12 cellular contexts compared by ENCODE assay signal in genomic region chr15:75785771-75786563, GRCh38. TPM values are rescaled to one million over a fixed set of nuclear protein-coding genes. Genes with fewer than 3 reads are reported as not detected.
DNase-seq lines count a peak whose midpoint lies in the region; ATAC-seq, FAIRE-seq and TF ChIP-seq lines count a peak whose summit lies in the region.
"Had no signal": no experiment of that assay in that cellular context is flagged by ENCODE, and none has a peak within 500 bp of the region (broad histone marks: within the 10 kb centered on the region; RNA-seq: fewer than 3 reads in every experiment).

No MANE protein-coding gene starts in this region.

- no peak for TF ChIP-seq POLR2A in GM12891 (IDR thresholded peaks at IDR 0.05; ENCODE audit: low read depth, low read length)

- no peaks in the 10 kb centered on the region for H3K4me1 ChIP-seq in iPS-18a (ENCODE audit: control insufficient read depth, low read depth, low read length)
- H3K4me1 ChIP-seq: esophagus squamous epithelium had no signal

- H3K4me3 ChIP-seq in iPS-18a (ENCODE audit: low read length): peak overlapping the region; percentile 35
- H3K4me3 ChIP-seq: esophagus squamous epithelium, GM12878 had no signal

- H3K27ac ChIP-seq in iPS-18a (ENCODE audit: low read length): no peak overlapping the region
- H3K27ac ChIP-seq: esophagus squamous epithelium had no signal

- H3K27me3 ChIP-seq in iPS-18a (ENCODE audit: control insufficient read depth, insufficient read depth, low read length): no peaks in the 10 kb centered on the region

- DNase-seq in AG09319 (ENCODE audit: extremely low read depth, low read depth): no peak
- peak; percentile 38 for DNase-seq in HT1080 (ENCODE audit: low read depth)
- DNase-seq in SIG-M5 treated with dmso at 0.1 percent for 504 hours (lab: John Stamatoyannopoulos, UW; ENCODE audit: unreplicated experiment): no peak
- DNase-seq in germinal center (ENCODE audit: low spot score): no peak
- DNase-seq in GM12891 (ENCODE audit: insufficient read length, low spot score): no peak
- DNase-seq: esophagus squamous epithelium, Karpas-422, PC-3 had no signal

- peak; percentile 76 for ATAC-seq in SK-N-SH treated with all-trans-retinoic acid at 6 μM for 48 hours
- no peak for ATAC-seq in HG02840 (IDR thresholded peaks at IDR 0.05; ENCODE audit: low FRiP score, unreplicated experiment)
- ATAC-seq: GM12878, PC-3 had no signal

- no peak for FAIRE-seq in GM12891 (lab: Jason Lieb, UNC)
- FAIRE-seq: GM12878 had no signal

- H3K9ac ChIP-seq in iPS-18a (ENCODE audit: low read length): no peak overlapping the region

- no peaks in the 10 kb centered on the region for H3K36me3 ChIP-seq in iPS-18a (ENCODE audit: control insufficient read depth, low read depth, low read length)
- H3K36me3 ChIP-seq: esophagus squamous epithelium had no signal

- no peaks in the 10 kb centered on the region for H3K9me3 ChIP-seq in iPS-18a (ENCODE audit: control insufficient read depth, low read depth, low read length)
- H3K9me3 ChIP-seq: esophagus squamous epithelium had no signal

- peak; percentile 16 for TF ChIP-seq CTCF in AG09319 (IDR thresholded peaks at IDR 0.05; ENCODE audit: low read depth, low read length)

TF ChIP-seq in SK-N-SH treated with all-trans-retinoic acid at 6 μM for 48 hours, 23 proteins besides CTCF, POLR2A, EP300 and RAD21 (continues in another document):
- no peak for TF ChIP-seq ZNF8 (CRISPR knock-in tag; IDR thresholded peaks at IDR 0.05)
- no peak for TF ChIP-seq PPARA (CRISPR knock-in tag; IDR thresholded peaks at IDR 0.05; ENCODE audit: borderline replicate concordance)
- TF ChIP-seq SNAI2 (CRISPR knock-in tag; IDR thresholded peaks at IDR 0.05): no peak
- TF ChIP-seq, protein P1, sequence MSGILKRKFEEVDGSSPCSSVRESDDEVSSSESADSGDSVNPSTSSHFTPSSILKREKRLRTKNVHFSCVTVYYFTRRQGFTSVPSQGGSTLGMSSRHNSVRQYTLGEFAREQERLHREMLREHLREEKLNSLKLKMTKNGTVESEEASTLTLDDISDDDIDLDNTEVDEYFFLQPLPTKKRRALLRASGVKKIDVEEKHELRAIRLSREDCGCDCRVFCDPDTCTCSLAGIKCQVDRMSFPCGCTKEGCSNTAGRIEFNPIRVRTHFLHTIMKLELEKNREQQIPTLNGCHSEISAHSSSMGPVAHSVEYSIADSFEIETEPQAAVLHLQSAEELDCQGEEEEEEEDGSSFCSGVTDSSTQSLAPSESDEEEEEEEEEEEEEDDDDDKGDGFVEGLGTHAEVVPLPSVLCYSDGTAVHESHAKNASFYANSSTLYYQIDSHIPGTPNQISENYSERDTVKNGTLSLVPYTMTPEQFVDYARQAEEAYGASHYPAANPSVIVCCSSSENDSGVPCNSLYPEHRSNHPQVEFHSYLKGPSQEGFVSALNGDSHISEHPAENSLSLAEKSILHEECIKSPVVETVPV (CRISPR knock-in tag; IDR thresholded peaks at IDR 0.05): no peak
- TF ChIP-seq ZFP3 (CRISPR knock-in tag; IDR thresholded peaks at IDR 0.05): no peak
- no peak for TF ChIP-seq OSR1 (CRISPR knock-in tag; IDR thresholded peaks at IDR 0.05)
- TF ChIP-seq, protein P2, sequence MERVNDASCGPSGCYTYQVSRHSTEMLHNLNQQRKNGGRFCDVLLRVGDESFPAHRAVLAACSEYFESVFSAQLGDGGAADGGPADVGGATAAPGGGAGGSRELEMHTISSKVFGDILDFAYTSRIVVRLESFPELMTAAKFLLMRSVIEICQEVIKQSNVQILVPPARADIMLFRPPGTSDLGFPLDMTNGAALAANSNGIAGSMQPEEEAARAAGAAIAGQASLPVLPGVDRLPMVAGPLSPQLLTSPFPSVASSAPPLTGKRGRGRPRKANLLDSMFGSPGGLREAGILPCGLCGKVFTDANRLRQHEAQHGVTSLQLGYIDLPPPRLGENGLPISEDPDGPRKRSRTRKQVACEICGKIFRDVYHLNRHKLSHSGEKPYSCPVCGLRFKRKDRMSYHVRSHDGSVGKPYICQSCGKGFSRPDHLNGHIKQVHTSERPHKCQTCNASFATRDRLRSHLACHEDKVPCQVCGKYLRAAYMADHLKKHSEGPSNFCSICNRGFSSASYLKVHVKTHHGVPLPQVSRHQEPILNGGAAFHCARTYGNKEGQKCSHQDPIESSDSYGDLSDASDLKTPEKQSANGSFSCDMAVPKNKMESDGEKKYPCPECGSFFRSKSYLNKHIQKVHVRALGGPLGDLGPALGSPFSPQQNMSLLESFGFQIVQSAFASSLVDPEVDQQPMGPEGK (CRISPR knock-in tag; IDR thresholded peaks at IDR 0.05; ENCODE audit: borderline replicate concordance): no peak
- no peak for TF ChIP-seq BACH2 (CRISPR knock-in tag; IDR thresholded peaks at IDR 0.05; ENCODE audit: borderline replicate concordance)
- no peak for TF ChIP-seq ZC3H10 (CRISPR knock-in tag; IDR thresholded peaks at IDR 0.05)
- TF ChIP-seq ARNTL (CRISPR knock-in tag; IDR thresholded peaks at IDR 0.05; ENCODE audit: borderline replicate concordance, low read depth): no peak
- no peak for TF ChIP-seq ISL1 (CRISPR knock-in tag; IDR thresholded peaks at IDR 0.05)
- no peak for TF ChIP-seq RARB (CRISPR knock-in tag; IDR thresholded peaks at IDR 0.05)

TF ChIP-seq in GM12891, 5 proteins besides CTCF, POLR2A, EP300 and RAD21:
- TF ChIP-seq SPI1 (IDR thresholded peaks at IDR 0.05; ENCODE audit: low read depth, low read length) (no peak), POU2F2 (IDR thresholded peaks at IDR 0.05; ENCODE audit: low read depth, low read length) (no peak), PAX5 (IDR thresholded peaks at IDR 0.05; ENCODE audit: insufficient read depth, low read length, severe bottlenecking) (no peak), POLR2AphosphoS5 (IDR thresholded peaks at IDR 0.05; ENCODE audit: low read depth, low read length) (no peak), TAF1 (IDR thresholded peaks at IDR 0.05; ENCODE audit: low read depth, low read length) (no peak)

RNA-seq across cellular contexts. Expression of gene UBE2Q2, which starts 57.3 kb away (rescaled TPM):
- total RNA-seq in HT1080 (2014; rRNA removed; shearing (Covaris generic)): 16.1 and 16.3 TPM in 2 replicates
- polyA plus RNA-seq in HT1080 (2015; cell fraction: cytosol; rRNA removed): 23.5 and 26.9 TPM in 2 replicates
- polyA plus RNA-seq in HT1080 (2015; cell fraction: nucleus; rRNA removed): 13.3 TPM in 2 replicates
- polyA plus RNA-seq in GM12891 (2012; ENCODE audit: low read depth, missing spikeins): 10.3 TPM
